In genomic region chr3:192063570-192063969, GRCh38 we compare ENCODE assay signal across 9 cellular contexts.
DNase-seq lines count a peak whose midpoint lies in the region; ATAC-seq and TF ChIP-seq lines count a peak whose summit lies in the region.
"Had no signal": no experiment of that assay in that cellular context is flagged by ENCODE, and none has a peak within 500 bp of the region (broad histone marks: within the 10 kb centered on the region; RNA-seq: fewer than 3 reads in every experiment).

No MANE protein-coding gene starts in this region.

- H3K36me3 Mint-ChIP-seq in stimulated activated effector memory CD8-positive, alpha-beta T cell treated with anti-CD3 and anti-CD28 coated beads, Interleukin-12 subunit alpha, Interleukin-12 subunit beta, amount 100 ng/mL, for 72 hours = no peaks in the 10 kb centered on the region

- H3K4me1 ChIP-seq in heart right ventricle (no peaks in the 10 kb centered on the region), PC-3 (ENCODE audit: insufficient read depth, low read length) (no peaks in the 10 kb centered on the region)
- H3K4me1 ChIP-seq: BLaER1 had no signal

- H3K4me3 ChIP-seq in heart right ventricle (peak overlapping the region in 4 of 10 donors; percentile 4 to 31 (median 11)), PC-3 (ENCODE audit: low read length) (no peak overlapping the region)
- H3K4me3 ChIP-seq: BLaER1 had no signal

- no peaks in the 10 kb centered on the region for H3F3A ChIP-seq in PC-3 (ENCODE audit: low read length, unreplicated experiment)

- BruUV-seq in PC-3 (replicated peaks; lab: Mats Ljungman, UMichigan) = no TSS peak

- H3K9me3 Mint-ChIP-seq in stimulated activated effector memory CD8-positive, alpha-beta T cell treated with anti-CD3 and anti-CD28 coated beads, Interleukin-12 subunit alpha, Interleukin-12 subunit beta, amount 100 ng/mL, for 72 hours = peaks cover 15% of the 10 kb centered on the region

- H3K36me3 ChIP-seq in heart right ventricle = no peaks in the 10 kb centered on the region
- no peaks in the 10 kb centered on the region for H3K36me3 ChIP-seq in PC-3 (ENCODE audit: low read depth, low read length)
- H3K36me3 ChIP-seq: BLaER1 had no signal

- no peak overlapping the region for H3K4me3 Mint-ChIP-seq in stimulated activated effector memory CD8-positive, alpha-beta T cell treated with anti-CD3 and anti-CD28 coated beads, Interleukin-12 subunit alpha, Interleukin-12 subunit beta, amount 100 ng/mL, for 72 hours

- no peaks in the 10 kb centered on the region for H3K27me3 ChIP-seq in heart right ventricle
- H3K27me3 ChIP-seq in PC-3 (ENCODE audit: low read length) = no peaks in the 10 kb centered on the region
- H3K27me3 ChIP-seq: BLaER1 had no signal

- H2AFZ ChIP-seq in PC-3 (ENCODE audit: low read length) = no peak overlapping the region

- TF ChIP-seq CTCF in heart right ventricle (IDR thresholded peaks at IDR 0.05) = peak in 3 of 9 donors; percentile 9 to 18 (median 15)
- TF ChIP-seq CTCF in PC-3 (conservative IDR thresholded peaks at IDR 0.05; ENCODE audit: low read depth, low read length) = no peak

- ATAC-seq in GM21515 (IDR thresholded peaks at IDR 0.05; ENCODE audit: unreplicated experiment) = peak; percentile 92
- peak; percentile 71 to 99 (median 88) for ATAC-seq in heart right ventricle
- ATAC-seq in stimulated activated naive CD8-positive, alpha-beta T cell treated with anti-CD3 and anti-CD28 coated beads, Interleukin-15, Interleukin-2, amounts not matched to agents 100 U/mL and 50 U/mL, for 24 hours = no peak
- no peak for ATAC-seq in PC-3
- no peak for ATAC-seq in stimulated activated effector memory CD8-positive, alpha-beta T cell treated with anti-CD3 and anti-CD28 coated beads, Interleukin-12 subunit alpha, Interleukin-12 subunit beta, amount 100 ng/mL, for 72 hours

- DNase-seq in EL (peak; percentile 62), HS-27A (ENCODE audit: low read depth) (peak; percentile 64), heart right ventricle (peak; percentile 44 to 58), PC-3 (no peak)
- no peak for DNase-seq in activated CD4-positive, alpha-beta T cell treated with anti-CD3 and anti-CD28 coated beads, Interleukin-2, amount 50 U/mL, for 1 hour
- DNase-seq in stimulated activated naive CD8-positive, alpha-beta T cell treated with anti-CD3 and anti-CD28 coated beads, Interleukin-15, Interleukin-2, amounts not matched to agents 100 U/mL and 50 U/mL, for 24 hours = no peak
- DNase-seq in stimulated activated effector memory CD8-positive, alpha-beta T cell treated with anti-CD3 and anti-CD28 coated beads, Interleukin-12 subunit alpha, Interleukin-12 subunit beta, amount 100 ng/mL, for 72 hours (ENCODE audit: low spot score in 2 of 2) = no peak

- H3K4me2 ChIP-seq in PC-3 (ENCODE audit: low read length) = no peak overlapping the region
- H3K4me2 ChIP-seq: BLaER1 had no signal

- intact Hi-C loops in heart right ventricle (cut with DNase I) (no loop called here), PC-3 (cut with micrococcal nuclease) (no loop called here)

- POLR2A ChIA-PET in PC-3 (lab: Charles Lee; ENCODE audit: unreplicated experiment) = no interaction called here

- no peaks in the 10 kb centered on the region for H3K4me1 Mint-ChIP-seq in stimulated activated effector memory CD8-positive, alpha-beta T cell treated with anti-CD3 and anti-CD28 coated beads, Interleukin-12 subunit alpha, Interleukin-12 subunit beta, amount 100 ng/mL, for 72 hours

- H3K79me2 ChIP-seq in PC-3 (ENCODE audit: low read length) = no peaks in the 10 kb centered on the region

- no peaks in the 10 kb centered on the region for H3K9me2 ChIP-seq in PC-3 (replicated peaks; ENCODE audit: low read length)

- H3K27ac ChIP-seq in heart right ventricle (peak overlapping the region in 6 of 10 donors; percentile 39 to 74 (median 59)), PC-3 (ENCODE audit: low read length) (no peak overlapping the region)
- H3K27ac ChIP-seq: BLaER1 had no signal

- no peak overlapping the region for H3K27ac Mint-ChIP-seq in stimulated activated effector memory CD8-positive, alpha-beta T cell treated with anti-CD3 and anti-CD28 coated beads, Interleukin-12 subunit alpha, Interleukin-12 subunit beta, amount 100 ng/mL, for 72 hours

- WGBS in heart right ventricle, 2 donors = 28 to 60% methylated on average over 16 of the region's 16 CpGs

- no peaks in the 10 kb centered on the region for H3K9me3 ChIP-seq in heart right ventricle
- no peaks in the 10 kb centered on the region for H3K9me3 ChIP-seq in PC-3 (ENCODE audit: low read length)
- H3K9me3 ChIP-seq: BLaER1 had no signal

- CTCF ChIA-PET in PC-3 (lab: Charles Lee) = no interaction called here

- H4K20me1 ChIP-seq in PC-3 (ENCODE audit: low read length) = no peaks in the 10 kb centered on the region
- H4K20me1 ChIP-seq: BLaER1 had no signal

- no peak overlapping the region for H3K9ac ChIP-seq in PC-3 (ENCODE audit: low read length)
- H3K9ac ChIP-seq: BLaER1 had no signal

Comparison
In these comparisons a context has a peak if more than half of its experiments do, and no peak if none do; other contexts are left out.
1. DNase-seq: peak in EL (single experiment), HS-27A (single experiment) and heart right ventricle (2 of 2); none in activated CD4-positive, alpha-beta T cell treated with anti-CD3 and anti-CD28 coated beads, Interleukin-2, amount 50 U/mL, for 1 hour (single experiment), stimulated activated naive CD8-positive, alpha-beta T cell treated with anti-CD3 and anti-CD28 coated beads, Interleukin-15, Interleukin-2, amounts not matched to agents 100 U/mL and 50 U/mL, for 24 hours (single experiment), PC-3 (single experiment) and stimulated activated effector memory CD8-positive, alpha-beta T cell treated with anti-CD3 and anti-CD28 coated beads, Interleukin-12 subunit alpha, Interleukin-12 subunit beta, amount 100 ng/mL, for 72 hours (0 of 2).
2. ATAC-seq: peak in GM21515 (single experiment) and heart right ventricle (8 of 8); none in stimulated activated naive CD8-positive, alpha-beta T cell treated with anti-CD3 and anti-CD28 coated beads, Interleukin-15, Interleukin-2, amounts not matched to agents 100 U/mL and 50 U/mL, for 24 hours (single experiment), PC-3 (single experiment) and stimulated activated effector memory CD8-positive, alpha-beta T cell treated with anti-CD3 and anti-CD28 coated beads, Interleukin-12 subunit alpha, Interleukin-12 subunit beta, amount 100 ng/mL, for 72 hours (single experiment).